ENCODE assay signal across 1 cellular context in the genomic region with DNA sequence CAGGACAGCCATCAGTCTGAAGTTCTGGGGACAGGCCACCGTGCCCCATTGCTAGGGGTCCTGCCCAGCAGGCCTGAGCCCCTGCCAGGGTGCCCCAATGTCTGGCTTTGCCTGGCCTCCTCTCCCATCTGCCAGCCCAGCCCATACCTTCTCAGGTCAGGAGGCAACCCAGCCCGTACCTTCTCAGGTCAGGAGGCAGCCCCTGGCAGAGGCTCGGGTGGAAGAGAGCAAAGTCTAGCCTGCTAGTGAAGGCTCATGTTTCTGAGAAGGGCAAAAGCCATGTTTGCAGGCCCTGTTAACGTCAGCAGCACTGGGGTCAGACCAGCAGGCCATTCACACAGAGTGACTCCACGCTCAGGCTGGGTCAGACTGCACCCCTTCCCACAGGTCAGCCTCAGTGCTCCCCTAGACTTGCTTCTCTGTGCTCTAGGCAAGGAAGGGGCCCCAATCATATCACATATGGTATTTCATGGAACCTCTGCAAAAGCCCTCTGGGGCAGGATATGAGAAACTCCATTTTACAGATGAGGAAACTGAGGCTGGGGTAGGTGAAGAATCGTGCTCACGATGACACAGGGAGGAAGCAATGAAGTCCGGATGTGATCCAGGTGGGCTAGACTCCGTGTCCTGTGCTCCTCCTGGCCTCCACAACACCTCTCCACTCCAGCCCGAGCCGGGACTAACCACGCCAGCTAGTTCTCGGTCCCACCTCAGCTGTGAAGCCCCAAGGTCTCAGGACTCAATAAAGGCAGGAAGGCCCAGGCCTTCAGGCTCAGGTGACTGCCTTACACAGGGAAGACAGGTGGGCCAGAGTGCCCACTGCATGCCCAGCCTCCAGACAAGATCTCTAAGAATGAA.
TF ChIP-seq lines count a peak whose summit lies in the region.

No MANE protein-coding gene starts in this region.

TF ChIP-seq in IMR-90, 13 proteins besides CTCF, POLR2A, EP300 and RAD21 (continued from another document):
- TF ChIP-seq, protein P1, sequence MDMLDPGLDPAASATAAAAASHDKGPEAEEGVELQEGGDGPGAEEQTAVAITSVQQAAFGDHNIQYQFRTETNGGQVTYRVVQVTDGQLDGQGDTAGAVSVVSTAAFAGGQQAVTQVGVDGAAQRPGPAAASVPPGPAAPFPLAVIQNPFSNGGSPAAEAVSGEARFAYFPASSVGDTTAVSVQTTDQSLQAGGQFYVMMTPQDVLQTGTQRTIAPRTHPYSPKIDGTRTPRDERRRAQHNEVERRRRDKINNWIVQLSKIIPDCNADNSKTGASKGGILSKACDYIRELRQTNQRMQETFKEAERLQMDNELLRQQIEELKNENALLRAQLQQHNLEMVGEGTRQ (IDR thresholded peaks at IDR 0.05; ENCODE audit: low read depth, low read length): no peak
- TF ChIP-seq CHD1 (IDR thresholded peaks at IDR 0.05; ENCODE audit: low read depth, low read length): no peak
- TF ChIP-seq MAZ (IDR thresholded peaks at IDR 0.05; ENCODE audit: borderline replicate concordance, low read depth, low read length): no peak
- no peak for TF ChIP-seq FOS (IDR thresholded peaks at IDR 0.05; ENCODE audit: low read depth, low read length)
- TF ChIP-seq, protein P2, sequence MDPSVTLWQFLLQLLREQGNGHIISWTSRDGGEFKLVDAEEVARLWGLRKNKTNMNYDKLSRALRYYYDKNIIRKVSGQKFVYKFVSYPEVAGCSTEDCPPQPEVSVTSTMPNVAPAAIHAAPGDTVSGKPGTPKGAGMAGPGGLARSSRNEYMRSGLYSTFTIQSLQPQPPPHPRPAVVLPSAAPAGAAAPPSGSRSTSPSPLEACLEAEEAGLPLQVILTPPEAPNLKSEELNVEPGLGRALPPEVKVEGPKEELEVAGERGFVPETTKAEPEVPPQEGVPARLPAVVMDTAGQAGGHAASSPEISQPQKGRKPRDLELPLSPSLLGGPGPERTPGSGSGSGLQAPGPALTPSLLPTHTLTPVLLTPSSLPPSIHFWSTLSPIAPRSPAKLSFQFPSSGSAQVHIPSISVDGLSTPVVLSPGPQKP (IDR thresholded peaks at IDR 0.05; ENCODE audit: borderline replicate concordance, low read depth, low read length): no peak
- TF ChIP-seq CEBPB (IDR thresholded peaks at IDR 0.05; ENCODE audit: low read depth, low read length): no peak
- TF ChIP-seq NFE2L2 (IDR thresholded peaks at IDR 0.05; ENCODE audit: low read depth, low read length): no peak
